23 cellular contexts compared by ENCODE assay signal in the genomic region with DNA sequence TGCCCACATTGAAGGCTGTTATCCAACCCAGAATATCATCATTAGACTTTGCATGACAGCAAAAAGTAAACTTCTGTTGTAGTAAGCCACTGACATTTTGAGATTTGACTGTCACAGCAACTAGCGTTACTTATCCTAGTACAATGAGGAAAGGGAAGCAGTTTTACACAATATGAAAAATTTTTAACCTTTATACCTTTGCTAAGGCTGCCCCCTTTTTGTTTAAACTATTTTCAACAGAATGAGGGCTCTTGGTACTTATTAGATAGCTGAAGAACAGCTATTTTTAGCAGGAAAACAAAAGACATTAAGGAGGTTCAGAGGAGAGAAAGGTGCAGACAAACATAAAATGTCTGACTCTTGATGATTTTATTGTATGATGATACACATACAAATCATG.
"Had no signal": no experiment of that assay in that cellular context is flagged by ENCODE, and none has a peak within 500 bp of the region (broad histone marks: within the 10 kb centered on the region; RNA-seq: fewer than 3 reads in every experiment).

No MANE protein-coding gene starts in this region.

- H3K4me3 Mint-ChIP-seq: natural killer cell treated with Interleukin-12 subunit alpha and Interleukin-12 subunit beta and Interleukin-15 and Interleukin-18, amount 100 ng/mL, for 72 hours; stimulated activated naive B cell treated with anti-CD40 and anti-IgM and Interleukin-4, amounts not matched to agents 10 μg/mL and 1 μg/mL and 100 μg/mL, for 72 hours; stimulated activated naive CD8-positive, alpha-beta T cell treated with anti-CD3 and anti-CD28 coated beads, Interleukin-15, amount 100 ng/mL, for 72 hours had no signal

- H3K36me3 ChIP-seq: right lobe of liver, spleen, tibial nerve had no signal

- H3K27me3 ChIP-seq: dorsolateral prefrontal cortex, hepatocyte, right lobe of liver, spleen, testis, tibial nerve had no signal

- H3K4me3 ChIP-seq: dorsolateral prefrontal cortex, hepatocyte, lung, psoas muscle, right lobe of liver, spleen, testis, tibial nerve had no signal

- H3K27ac Mint-ChIP-seq: natural killer cell treated with Interleukin-12 subunit alpha and Interleukin-12 subunit beta and Interleukin-15 and Interleukin-18, amount 100 ng/mL, for 72 hours; stimulated activated naive B cell treated with anti-CD40 and anti-IgM and Interleukin-4, amounts not matched to agents 10 μg/mL and 1 μg/mL and 100 μg/mL, for 72 hours; stimulated activated naive CD8-positive, alpha-beta T cell treated with anti-CD3 and anti-CD28 coated beads, Interleukin-15, amount 100 ng/mL, for 72 hours had no signal

- DNase-seq: cortex of kidney; dorsolateral prefrontal cortex; effector CD8-positive, alpha-beta T cell; foreskin melanocyte; head of caudate nucleus; left colon; left ventricle myocardium superior; mesenchymal stem cell; midbrain; occipital lobe; psoas muscle; retina; right lobe of liver; spleen; stimulated activated CD4-positive, alpha-beta T cell treated with anti-CD3 and anti-CD28 coated beads, Interleukin-2, amount 100 ng/mL, for 24 hours; stimulated activated CD4-positive, alpha-beta T cell treated with anti-CD3 and anti-CD28 coated beads, Interleukin-4, amount 100 ng/mL, for 4 hours; stimulated activated naive B cell treated with anti-CD40 and anti-IgM and Interleukin-4, amounts not matched to agents 10 μg/mL and 1 μg/mL and 100 μg/mL, for 72 hours; stimulated activated naive CD8-positive, alpha-beta T cell treated with anti-CD3 and anti-CD28 coated beads, Interleukin-15, amount 100 ng/mL, for 72 hours; testis had no signal

- H3K9me3 ChIP-seq: right lobe of liver, spleen, testis, tibial nerve had no signal

- H3K36me3 Mint-ChIP-seq: natural killer cell treated with Interleukin-12 subunit alpha and Interleukin-12 subunit beta and Interleukin-15 and Interleukin-18, amount 100 ng/mL, for 72 hours; stimulated activated naive B cell treated with anti-CD40 and anti-IgM and Interleukin-4, amounts not matched to agents 10 μg/mL and 1 μg/mL and 100 μg/mL, for 72 hours had no signal

- H3K9me3 Mint-ChIP-seq: natural killer cell treated with Interleukin-12 subunit alpha and Interleukin-12 subunit beta and Interleukin-15 and Interleukin-18, amount 100 ng/mL, for 72 hours; stimulated activated naive B cell treated with anti-CD40 and anti-IgM and Interleukin-4, amounts not matched to agents 10 μg/mL and 1 μg/mL and 100 μg/mL, for 72 hours; stimulated activated naive CD8-positive, alpha-beta T cell treated with anti-CD3 and anti-CD28 coated beads, Interleukin-15, amount 100 ng/mL, for 72 hours had no signal

- ATAC-seq: left colon; left ventricle myocardium superior; natural killer cell treated with Interleukin-12 subunit alpha and Interleukin-12 subunit beta and Interleukin-15 and Interleukin-18, amount 100 ng/mL, for 72 hours; psoas muscle; right lobe of liver; stimulated activated naive B cell treated with anti-CD40 and anti-IgM and Interleukin-4, amounts not matched to agents 10 μg/mL and 1 μg/mL and 100 μg/mL, for 72 hours; stimulated activated naive CD8-positive, alpha-beta T cell treated with anti-CD3 and anti-CD28 coated beads, Interleukin-15, amount 100 ng/mL, for 72 hours had no signal

- H3K27ac ChIP-seq: dorsolateral prefrontal cortex, hepatocyte, psoas muscle, right lobe of liver, spleen, testis, tibial nerve had no signal

- H3K27me3 Mint-ChIP-seq: stimulated activated naive B cell treated with anti-CD40 and anti-IgM and Interleukin-4, amounts not matched to agents 10 μg/mL and 1 μg/mL and 100 μg/mL, for 72 hours; stimulated activated naive CD8-positive, alpha-beta T cell treated with anti-CD3 and anti-CD28 coated beads, Interleukin-15, amount 100 ng/mL, for 72 hours had no signal

- H3K4me1 Mint-ChIP-seq: stimulated activated naive CD8-positive, alpha-beta T cell treated with anti-CD3 and anti-CD28 coated beads, Interleukin-15, amount 100 ng/mL, for 72 hours had no signal

- H3K4me1 ChIP-seq: psoas muscle, right lobe of liver, spleen, testis, tibial nerve had no signal
